Comparison of ENCODE assay signal across 22 cellular contexts in genomic region chr5:167755420-167755819, GRCh38.
A peak's percentile ranks its signal among the peaks of the same experiment; 100 is the strongest.
DNase-seq lines count a peak whose midpoint lies in the region; TF ChIP-seq lines count a peak whose summit lies in the region.
"Had no signal": no experiment of that assay in that cellular context is flagged by ENCODE, and none has a peak within 500 bp of the region (broad histone marks: within the 10 kb centered on the region; RNA-seq: fewer than 3 reads in every experiment).

No MANE protein-coding gene starts in this region.

- no peaks in the 10 kb centered on the region for H3K36me3 ChIP-seq in A673 (ENCODE audit: insufficient read depth, low read length, poor library complexity, severe bottlenecking)
- H3K36me3 ChIP-seq in neural cell (ENCODE audit: insufficient read depth, low read length): no peaks in the 10 kb centered on the region
- H3K36me3 ChIP-seq in uterus: no peaks in the 10 kb centered on the region
- H3K36me3 ChIP-seq: SJCRH30 had no signal

- H3K9me3 Mint-ChIP-seq in chondrocyte (ENCODE audit: low read depth) (no peaks in the 10 kb centered on the region), Calu3 (ENCODE audit: low read depth, unreplicated experiment) (no peaks in the 10 kb centered on the region)

- peak overlapping the region; percentile 40 for H3K4me3 ChIP-seq in A673 (ENCODE audit: low read depth, low read length, poor library complexity, severe bottlenecking)
- H3K4me3 ChIP-seq in neural cell (ENCODE audit: low read length): peak overlapping the region; percentile 32
- H3K4me3 ChIP-seq in uterus: no peak overlapping the region
- H3K4me3 ChIP-seq: GM12878, PC-9, SJCRH30 had no signal

- TF ChIP-seq CTCF in A673 (conservative IDR thresholded peaks at IDR 0.05; ENCODE audit: low read depth, low read length) (no peak), chondrocyte (IDR thresholded peaks at IDR 0.05) (no peak), neural cell (IDR thresholded peaks at IDR 0.05; ENCODE audit: poor library complexity, severe bottlenecking) (no peak), uterus (IDR thresholded peaks at IDR 0.05) (no peak), Calu3 (IDR thresholded peaks at IDR 0.05; ENCODE audit: unreplicated experiment) (no peak)

- peak overlapping the region; percentile 42 for H3K4me3 Mint-ChIP-seq in chondrocyte (ENCODE audit: unreplicated experiment)
- no peak overlapping the region for H3K4me3 Mint-ChIP-seq in Calu3 (ENCODE audit: low read depth, unreplicated experiment)
- H3K4me3 Mint-ChIP-seq: CD8-positive, alpha-beta T cell had no signal

- H3K4me2 ChIP-seq in neural cell (ENCODE audit: low read length): no peak overlapping the region
- H3K4me2 ChIP-seq: PC-9 had no signal

- no peak overlapping the region for H2AFZ ChIP-seq in neural cell (ENCODE audit: low read depth, low read length)
- H2AFZ ChIP-seq: PC-9 had no signal

- H3K36me3 Mint-ChIP-seq in chondrocyte (ENCODE audit: low read depth) (no peaks in the 10 kb centered on the region), Calu3 (ENCODE audit: insufficient read depth, unreplicated experiment) (no peaks in the 10 kb centered on the region)
- H3K36me3 Mint-ChIP-seq: CD8-positive, alpha-beta T cell had no signal

- no peak for DNase-seq in A673 (ENCODE audit: low spot score)
- DNase-seq in LHCN-M2 (ENCODE audit: low read depth): peak; percentile 26
- DNase-seq in chondrocyte (ENCODE audit: low spot score): no peak
- no peak for DNase-seq in stimulated activated CD8-positive, alpha-beta memory T cell treated with anti-CD3 and anti-CD28 coated beads, Interleukin-4, amount 100 ng/mL, for 48 hours
- no peak for DNase-seq in uterus
- DNase-seq in Calu3: no peak
- DNase-seq: 8988T; Caco-2; CD8-positive, alpha-beta T cell; DMS 273 treated with DMSO at 0.1 percent for 48 hours; DMS79; GDM1; KBM-7; NCI-H1092; NCI-H1417 treated with DMSO at 0.1 percent for 48 hours; NCI-H187 treated with DMSO at 0.1 percent for 48 hours; NCI-H446 treated with DMSO at 0.1 percent for 48 hours; NCI-H526; PC-9; SJCRH30 had no signal

- H3K9me3 ChIP-seq in A673 (ENCODE audit: low read depth, low read length, poor library complexity, severe bottlenecking): no peaks in the 10 kb centered on the region
- H3K9me3 ChIP-seq in neural cell (ENCODE audit: low read length): no peaks in the 10 kb centered on the region
- no peaks in the 10 kb centered on the region for H3K9me3 ChIP-seq in uterus
- H3K9me3 ChIP-seq: Caco-2, SJCRH30 had no signal

- H3K27me3 Mint-ChIP-seq in chondrocyte (ENCODE audit: low read depth): no peaks in the 10 kb centered on the region
- H3K27me3 Mint-ChIP-seq in Calu3 (ENCODE audit: unreplicated experiment): peaks cover 25% of the 10 kb centered on the region

- TF ChIP-seq RAD21 in neural cell (conservative IDR thresholded peaks at IDR 0.05): no peak

- H3K9ac ChIP-seq in neural cell (ENCODE audit: low read length): no peak overlapping the region

- BruUV-seq in A673 (replicated peaks; lab: Mats Ljungman, UMichigan) (no TSS peak), Calu3 (replicated peaks; lab: Mats Ljungman, UMichigan) (no TSS peak)

- H3K4me1 Mint-ChIP-seq in chondrocyte (ENCODE audit: low read depth): peaks cover 56% of the 10 kb centered on the region
- H3K4me1 Mint-ChIP-seq in Calu3 (ENCODE audit: low read depth, unreplicated experiment): peaks cover 8% of the 10 kb centered on the region

- H3K9me2 ChIP-seq in neural cell (ENCODE audit: insufficient read depth, low read length): no peaks in the 10 kb centered on the region

- TF ChIP-seq POLR2A in uterus (IDR thresholded peaks at IDR 0.05): no peak

- H3K27me3 ChIP-seq in A673 (replicated peaks; ENCODE audit: insufficient read depth, low read depth, low read length, poor library complexity) (no peaks in the 10 kb centered on the region), neural cell (ENCODE audit: insufficient read depth, low read depth, low read length) (no peaks in the 10 kb centered on the region), uterus (no peaks in the 10 kb centered on the region)
- H3K27me3 ChIP-seq: SJCRH30 had no signal

- H3K79me2 ChIP-seq in neural cell (replicated peaks; ENCODE audit: insufficient read depth, low read length): no peaks in the 10 kb centered on the region

- no peak for TF ChIP-seq EP300 in neural cell (conservative IDR thresholded peaks at IDR 0.05; ENCODE audit: poor library complexity, severe bottlenecking)

- intact Hi-C loops in A673 (cut with micrococcal nuclease; ENCODE audit: unreplicated experiment): no loop called here
- intact Hi-C loops in uterus (cut with DNase I; ENCODE audit: low total_unique reads): no loop called here
- intact Hi-C loops in Calu3 (cut with micrococcal nuclease; ENCODE audit: unreplicated experiment): no loop called here

- peak overlapping the region; percentile 75 for H3K27ac ChIP-seq in A673 (ENCODE audit: low read depth, low read length, poor library complexity, severe bottlenecking)
- no peak overlapping the region for H3K27ac ChIP-seq in neural cell (ENCODE audit: low read length)
- no peak overlapping the region for H3K27ac ChIP-seq in uterus
- H3K27ac ChIP-seq: PC-9, SJCRH30 had no signal

- H3K4me1 ChIP-seq in A673 (ENCODE audit: insufficient read depth, low read length, poor library complexity, severe bottlenecking): peaks cover 54% of the 10 kb centered on the region
- H3K4me1 ChIP-seq in uterus: no peaks in the 10 kb centered on the region
- H3K4me1 ChIP-seq: SJCRH30 had no signal

- H4K20me1 ChIP-seq in neural cell (ENCODE audit: insufficient read depth): no peaks in the 10 kb centered on the region

- CTCF ChIA-PET in A673 (lab: Charles Lee) (no interaction called here), Calu3 (lab: Charles Lee) (no interaction called here)

- no peak overlapping the region for H3K27ac Mint-ChIP-seq in chondrocyte (ENCODE audit: unreplicated experiment)
- no peak overlapping the region for H3K27ac Mint-ChIP-seq in Calu3 (ENCODE audit: unreplicated experiment)
- H3K27ac Mint-ChIP-seq: CD8-positive, alpha-beta T cell had no signal

- POLR2A ChIA-PET in A673 (lab: Charles Lee; ENCODE audit: low non-redundant PET): no interaction called here

- H3F3A ChIP-seq in neural cell (ENCODE audit: insufficient read depth, low read length, poor library complexity, severe bottlenecking): no peaks in the 10 kb centered on the region

TF ChIP-seq in neural cell, 6 proteins besides CTCF, POLR2A, EP300 and RAD21:
- TF ChIP-seq MXI1 (conservative IDR thresholded peaks at IDR 0.05; ENCODE audit: poor library complexity, severe bottlenecking): no peak
- no peak for TF ChIP-seq POLR2AphosphoS5 (IDR thresholded peaks at IDR 0.05)
- no peak for TF ChIP-seq TAF1 (IDR thresholded peaks at IDR 0.05; ENCODE audit: low read depth)
- no peak for TF ChIP-seq EZH2 (IDR thresholded peaks at IDR 0.05; ENCODE audit: borderline replicate concordance, insufficient read depth, low read length, poor library complexity, severe bottlenecking)
- no peak for TF ChIP-seq REST (IDR thresholded peaks at IDR 0.05; ENCODE audit: borderline replicate concordance)
- TF ChIP-seq SMC3 (conservative IDR thresholded peaks at IDR 0.05; ENCODE audit: poor library complexity): no peak

Comparison
In these comparisons a context has a peak if more than half of its experiments do, and no peak if none do; other contexts are left out.
1. H3K4me3 ChIP-seq: peak in A673 (single experiment) and neural cell (single experiment); none in uterus (0 of 2).